ENCODE assay signal across 1 cellular context in genomic region chr20:31835554-31835953, GRCh38.
TF ChIP-seq lines count a peak whose summit lies in the region.

No MANE protein-coding gene starts in this region.

TF ChIP-seq in SK-N-SH treated with all-trans-retinoic acid at 6 μM for 48 hours, 23 proteins besides CTCF, POLR2A, EP300 and RAD21 (continued from another document):
- no peak for TF ChIP-seq TSHZ2 (CRISPR knock-in tag; IDR thresholded peaks at IDR 0.05)
